ENCODE assay signal across 9 cellular contexts in genomic region chr10:60114765-60115586, GRCh38.
A peak's percentile ranks its signal among the peaks of the same experiment; 100 is the strongest.
DNase-seq lines count a peak whose midpoint lies in the region; ATAC-seq, FAIRE-seq and TF ChIP-seq lines count a peak whose summit lies in the region.
"Had no signal": no experiment of that assay in that cellular context is flagged by ENCODE, and none has a peak within 500 bp of the region (broad histone marks: within the 10 kb centered on the region; RNA-seq: fewer than 3 reads in every experiment).

No MANE protein-coding gene starts in this region.

- H3K4me3 ChIP-seq in fibroblast of pulmonary artery (replicated peaks; ENCODE audit: low read depth, low read length): no peak overlapping the region
- H3K4me3 ChIP-seq in pancreas: no peak overlapping the region

- CTCF ChIA-PET in Calu3 (lab: Charles Lee): interaction anchor here (0.5 to 1.9 kb wide), 15 partner anchors 8 to 119 kb away, joined by 3 to 13 read pairs (median 5); no protein-coding TSS in a partner anchor

- no peaks in the 10 kb centered on the region for H3K4me1 Mint-ChIP-seq in Calu3 (ENCODE audit: low read depth, unreplicated experiment)
- H3K4me1 Mint-ChIP-seq in stimulated activated effector memory CD8-positive, alpha-beta T cell treated with anti-CD3 and anti-CD28 coated beads, Interleukin-12 subunit alpha, Interleukin-12 subunit beta, amount 100 ng/mL, for 72 hours: no peaks in the 10 kb centered on the region

- no peak overlapping the region for H3K4me3 Mint-ChIP-seq in Calu3 (ENCODE audit: low read depth, unreplicated experiment)
- no peak overlapping the region for H3K4me3 Mint-ChIP-seq in stimulated activated effector memory CD8-positive, alpha-beta T cell treated with anti-CD3 and anti-CD28 coated beads, Interleukin-12 subunit alpha, Interleukin-12 subunit beta, amount 100 ng/mL, for 72 hours
- H3K4me3 Mint-ChIP-seq: T-helper 1 cell treated with Interleukin-12 subunit alpha and Interleukin-12 subunit beta and Interleukin-4 antibody, amounts not matched to agents 30 μg/mL and 1 μg/mL, for 36 hours had no signal

- no peak overlapping the region for H3K27ac ChIP-seq in pancreas

- H3K4me1 ChIP-seq in pancreas: no peaks in the 10 kb centered on the region

- TF ChIP-seq CTCF in Calu3 (IDR thresholded peaks at IDR 0.05; ENCODE audit: unreplicated experiment) (peak; percentile 79), fibroblast of pulmonary artery (IDR thresholded peaks at IDR 0.05; ENCODE audit: low read length, missing control alignments) (peak; percentile 66), pancreas (IDR thresholded peaks at IDR 0.05) (peak in 3 of 4 donors; percentile 14 to 49 (median 33))

- no peaks in the 10 kb centered on the region for H3K36me3 Mint-ChIP-seq in Calu3 (ENCODE audit: insufficient read depth, unreplicated experiment)
- H3K36me3 Mint-ChIP-seq in stimulated activated effector memory CD8-positive, alpha-beta T cell treated with anti-CD3 and anti-CD28 coated beads, Interleukin-12 subunit alpha, Interleukin-12 subunit beta, amount 100 ng/mL, for 72 hours: no peaks in the 10 kb centered on the region

- no peaks in the 10 kb centered on the region for H3K27me3 Mint-ChIP-seq in Calu3 (ENCODE audit: unreplicated experiment)

- no peak overlapping the region for H3K27ac Mint-ChIP-seq in Calu3 (ENCODE audit: unreplicated experiment)
- H3K27ac Mint-ChIP-seq in stimulated activated effector memory CD8-positive, alpha-beta T cell treated with anti-CD3 and anti-CD28 coated beads, Interleukin-12 subunit alpha, Interleukin-12 subunit beta, amount 100 ng/mL, for 72 hours: no peak overlapping the region
- H3K27ac Mint-ChIP-seq: T-helper 1 cell treated with Interleukin-12 subunit alpha and Interleukin-12 subunit beta and Interleukin-4 antibody, amounts not matched to agents 30 μg/mL and 1 μg/mL, for 36 hours had no signal

- BruUV-seq in Calu3 (replicated peaks; lab: Mats Ljungman, UMichigan): no TSS peak

- 57 to 67% methylated on average over 6 of the region's 6 CpGs for WGBS in pancreas, 2 donors

- ATAC-seq in GM19395 (IDR thresholded peaks at IDR 0.05; ENCODE audit: unreplicated experiment) (peak; percentile 91), pancreas (peak; percentile 53 to 76 (median 72))
- ATAC-seq in stimulated activated effector memory CD8-positive, alpha-beta T cell treated with anti-CD3 and anti-CD28 coated beads, Interleukin-12 subunit alpha, Interleukin-12 subunit beta, amount 100 ng/mL, for 72 hours: no peak

- FAIRE-seq in pancreas (lab: Jason Lieb, UNC): no peak

- intact Hi-C loops in Calu3 (cut with micrococcal nuclease; ENCODE audit: unreplicated experiment) (loop anchor here (1.0 kb wide), 2 partner anchors 89 to 93 kb away; no protein-coding TSS in a partner anchor), pancreas (cut with DNase I) (loop anchor here in 2 of 3 donors (10.0 kb wide), 2 partner anchors 80 to 320 kb away; no protein-coding TSS in a partner anchor)

- no peaks in the 10 kb centered on the region for H3K27me3 ChIP-seq in pancreas

- no peaks in the 10 kb centered on the region for H3K36me3 ChIP-seq in pancreas

- DNase-seq in Calu3: peak; percentile 55
- peak; percentile 24 for DNase-seq in HS-5 (ENCODE audit: low read depth)
- peak; percentile 36 for DNase-seq in SK-N-DZ (ENCODE audit: low spot score)
- peak; percentile 89 for DNase-seq in fibroblast of pulmonary artery (ENCODE audit: low read depth)
- DNase-seq in pancreas: peak in 1 of 6 donors; percentile 16
- DNase-seq in GM19240 (ENCODE audit: insufficient read length, low spot score): no peak
- DNase-seq in stimulated activated effector memory CD8-positive, alpha-beta T cell treated with anti-CD3 and anti-CD28 coated beads, Interleukin-12 subunit alpha, Interleukin-12 subunit beta, amount 100 ng/mL, for 72 hours (ENCODE audit: low spot score in 2 of 2): no peak

- H3K9me3 ChIP-seq in pancreas: no peaks in the 10 kb centered on the region

- H3K9me3 Mint-ChIP-seq in Calu3 (ENCODE audit: low read depth, unreplicated experiment): no peaks in the 10 kb centered on the region
- H3K9me3 Mint-ChIP-seq in stimulated activated effector memory CD8-positive, alpha-beta T cell treated with anti-CD3 and anti-CD28 coated beads, Interleukin-12 subunit alpha, Interleukin-12 subunit beta, amount 100 ng/mL, for 72 hours: no peaks in the 10 kb centered on the region
- H3K9me3 Mint-ChIP-seq: T-helper 1 cell treated with Interleukin-12 subunit alpha and Interleukin-12 subunit beta and Interleukin-4 antibody, amounts not matched to agents 30 μg/mL and 1 μg/mL, for 36 hours had no signal

Comparison
In these comparisons a context has a peak if more than half of its experiments do, and no peak if none do; other contexts are left out.
1. DNase-seq: peak in Calu3 (single experiment), HS-5 (single experiment), SK-N-DZ (single experiment) and fibroblast of pulmonary artery (single experiment); none in GM19240 (single experiment) and stimulated activated effector memory CD8-positive, alpha-beta T cell treated with anti-CD3 and anti-CD28 coated beads, Interleukin-12 subunit alpha, Interleukin-12 subunit beta, amount 100 ng/mL, for 72 hours (0 of 2).
2. Peak in every context shown above with its lines, with median percentiles within 50 percentile points of each other: CTCF ChIP-seq.